19 cellular contexts compared by ENCODE assay signal in the genomic region with DNA sequence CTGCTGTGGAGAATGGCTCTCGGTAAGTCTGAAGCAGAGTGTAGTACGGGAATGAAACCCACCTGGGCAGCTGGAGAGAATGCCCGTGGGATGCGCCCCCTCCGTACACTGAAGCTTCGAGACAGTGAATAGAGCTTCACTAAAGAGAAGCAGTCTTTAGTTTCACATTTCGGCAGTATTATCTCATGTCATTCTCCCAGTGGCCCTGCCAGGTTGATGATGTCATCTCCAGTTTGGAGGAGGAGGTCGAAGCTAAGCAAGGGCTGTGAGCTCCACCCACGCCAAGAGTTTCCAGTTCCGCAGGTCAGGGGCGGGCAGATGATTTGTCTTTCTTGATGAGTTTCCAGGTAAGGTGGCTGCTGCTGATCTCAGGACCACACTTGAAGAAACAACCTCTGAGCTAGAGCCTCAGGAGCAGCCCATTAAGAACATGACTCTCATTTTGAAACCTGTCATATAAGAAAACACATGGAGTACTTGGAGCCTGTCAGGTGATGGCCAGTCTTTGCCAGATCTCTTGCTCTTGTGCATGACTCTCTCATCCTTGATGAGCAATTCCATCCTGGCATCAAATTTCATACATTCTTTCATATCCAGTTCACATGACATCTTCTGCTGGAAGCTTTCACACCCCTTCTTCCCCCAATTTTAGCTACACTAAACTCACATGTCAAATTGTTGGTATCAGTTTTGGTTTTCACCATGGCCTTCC.
DNase-seq lines count a peak whose midpoint lies in the region; ATAC-seq and TF ChIP-seq lines count a peak whose summit lies in the region.
"Had no signal": no experiment of that assay in that cellular context is flagged by ENCODE, and none has a peak within 500 bp of the region (broad histone marks: within the 10 kb centered on the region; RNA-seq: fewer than 3 reads in every experiment).

No MANE protein-coding gene starts in this region.

- no peak for TF ChIP-seq CTCF in LNCaP clone FGC (IDR thresholded peaks at IDR 0.05; ENCODE audit: control insufficient read depth, extremely low read depth, insufficient read depth)

- H3K36me3 ChIP-seq in adipocyte (ENCODE audit: control insufficient read depth, insufficient read depth, low read length, severe bottlenecking) = no peaks in the 10 kb centered on the region
- no peaks in the 10 kb centered on the region for H3K36me3 ChIP-seq in H7 (replicated peaks; ENCODE audit: control insufficient read depth, insufficient read depth, low read length)
- H3K36me3 ChIP-seq: BLaER1, pancreas had no signal

- H3K4me3 ChIP-seq in LNCaP clone FGC (ENCODE audit: low read depth, low read length) = no peak overlapping the region
- H3K4me3 ChIP-seq in adipocyte (ENCODE audit: low read length) = no peak overlapping the region
- no peak overlapping the region for H3K4me3 ChIP-seq in H7 (ENCODE audit: insufficient read depth, low read depth, low read length)
- H3K4me3 ChIP-seq: BLaER1, pancreas, smooth muscle cell had no signal

- H3K27me3 ChIP-seq in adipocyte (replicated peaks; ENCODE audit: control insufficient read depth, insufficient read depth, low read length) (peaks cover 3% of the 10 kb centered on the region), H7 (ENCODE audit: control insufficient read depth, insufficient read depth, low read length) (no peaks in the 10 kb centered on the region)
- H3K27me3 ChIP-seq: BLaER1, pancreas had no signal

- no peak overlapping the region for H3K9ac ChIP-seq in adipocyte (ENCODE audit: low read length)
- H3K9ac ChIP-seq: BLaER1 had no signal

- DNase-seq in ELF-1 (ENCODE audit: low read depth, low spot score) = peak; percentile 42
- DNase-seq in LNCaP clone FGC (ENCODE audit: low read depth) = peak; percentile 53
- peak; percentile 12 for DNase-seq in adipocyte (ENCODE audit: low read depth)
- peak; percentile 40 for DNase-seq in iPS-NIHi7 (ENCODE audit: extremely low spot score)
- no peak for DNase-seq in GF-D8 (lab: John Stamatoyannopoulos, UW)
- DNase-seq in H7 = no peak
- DNase-seq: activated CD4-positive, CD25-positive, alpha-beta regulatory T cell treated with anti-CD3 and anti-CD28 coated beads, Interleukin-2, amount 50 U/mL, for 72 hours; activated naive CD8-positive, alpha-beta T cell treated with anti-CD3 and anti-CD28 coated beads, Interleukin-2, amount 50 U/mL, for 24 hours; activated T-cell treated with anti-CD3 and anti-CD28 coated beads, Interleukin-2, amount 50 U/mL, for 48 hours; cerebellar nuclear complex; DMS79; H9; KBM-7; NCI-H1105 treated with DMSO at 0.1 percent for 48 hours; NCI-H774 had no signal

- no peaks in the 10 kb centered on the region for H3K9me3 ChIP-seq in adipocyte (ENCODE audit: control insufficient read depth, low read length)
- H3K9me3 ChIP-seq: BLaER1, pancreas had no signal

- H3K4me1 ChIP-seq in adipocyte (ENCODE audit: control insufficient read depth, insufficient read depth, low read length) = no peaks in the 10 kb centered on the region
- H3K4me1 ChIP-seq: BLaER1, pancreas had no signal

- no peak for ATAC-seq in HG02763 (IDR thresholded peaks at IDR 0.05; ENCODE audit: unreplicated experiment)
- ATAC-seq: activated naive CD8-positive, alpha-beta T cell treated with anti-CD3 and anti-CD28 coated beads, Interleukin-2, amount 50 U/mL, for 24 hours had no signal

Comparison
In these comparisons a context has a peak if more than half of its experiments do, and no peak if none do; other contexts are left out.
1. DNase-seq: peak in ELF-1 (single experiment), LNCaP clone FGC (single experiment), adipocyte (single experiment) and iPS-NIHi7 (single experiment); none in GF-D8 (single experiment) and H7 (single experiment).